1 cellular context compared by ENCODE assay signal in genomic region chr11:125935056-125935455, GRCh38.
TF ChIP-seq lines count a peak whose summit lies in the region.

No MANE protein-coding gene starts in this region.

TF ChIP-seq in H1, 55 proteins besides CTCF, POLR2A, EP300 and RAD21:
- TF ChIP-seq TAF1 (IDR thresholded peaks at IDR 0.05; ENCODE audit: low read depth, low read length) (no peak), CREB1 (IDR thresholded peaks at IDR 0.05) (no peak), CEBPB (IDR thresholded peaks at IDR 0.05; ENCODE audit: low read depth, low read length) (no peak), PHF8 (conservative IDR thresholded peaks at IDR 0.05; ENCODE audit: low read depth, low read length) (no peak), BRCA1 (IDR thresholded peaks at IDR 0.05; ENCODE audit: low read depth, low read length) (no peak), GTF2F1 (IDR thresholded peaks at IDR 0.05; ENCODE audit: borderline replicate concordance, low read depth, low read length) (no peak), YY1 (IDR thresholded peaks at IDR 0.05; ENCODE audit: low read depth, low read length) (no peak), SRF (IDR thresholded peaks at IDR 0.05; ENCODE audit: low read depth, low read length) (no peak), JUN (IDR thresholded peaks at IDR 0.05; ENCODE audit: low read depth, low read length) (no peak), SP4 (IDR thresholded peaks at IDR 0.05; ENCODE audit: low read length) (no peak), NRF1 (IDR thresholded peaks at IDR 0.05; ENCODE audit: low read depth, low read length) (no peak), POU5F1 (IDR thresholded peaks at IDR 0.05; ENCODE audit: low read depth, low read length) (no peak), TBP (IDR thresholded peaks at IDR 0.05; ENCODE audit: low read depth, low read length) (no peak)
- TF ChIP-seq, protein P1, sequence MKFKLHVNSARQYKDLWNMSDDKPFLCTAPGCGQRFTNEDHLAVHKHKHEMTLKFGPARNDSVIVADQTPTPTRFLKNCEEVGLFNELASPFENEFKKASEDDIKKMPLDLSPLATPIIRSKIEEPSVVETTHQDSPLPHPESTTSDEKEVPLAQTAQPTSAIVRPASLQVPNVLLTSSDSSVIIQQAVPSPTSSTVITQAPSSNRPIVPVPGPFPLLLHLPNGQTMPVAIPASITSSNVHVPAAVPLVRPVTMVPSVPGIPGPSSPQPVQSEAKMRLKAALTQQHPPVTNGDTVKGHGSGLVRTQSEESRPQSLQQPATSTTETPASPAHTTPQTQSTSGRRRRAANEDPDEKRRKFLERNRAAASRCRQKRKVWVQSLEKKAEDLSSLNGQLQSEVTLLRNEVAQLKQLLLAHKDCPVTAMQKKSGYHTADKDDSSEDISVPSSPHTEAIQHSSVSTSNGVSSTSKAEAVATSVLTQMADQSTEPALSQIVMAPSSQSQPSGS (IDR thresholded peaks at IDR 0.05; ENCODE audit: low read length): no peak
- TF ChIP-seq, protein P2, sequence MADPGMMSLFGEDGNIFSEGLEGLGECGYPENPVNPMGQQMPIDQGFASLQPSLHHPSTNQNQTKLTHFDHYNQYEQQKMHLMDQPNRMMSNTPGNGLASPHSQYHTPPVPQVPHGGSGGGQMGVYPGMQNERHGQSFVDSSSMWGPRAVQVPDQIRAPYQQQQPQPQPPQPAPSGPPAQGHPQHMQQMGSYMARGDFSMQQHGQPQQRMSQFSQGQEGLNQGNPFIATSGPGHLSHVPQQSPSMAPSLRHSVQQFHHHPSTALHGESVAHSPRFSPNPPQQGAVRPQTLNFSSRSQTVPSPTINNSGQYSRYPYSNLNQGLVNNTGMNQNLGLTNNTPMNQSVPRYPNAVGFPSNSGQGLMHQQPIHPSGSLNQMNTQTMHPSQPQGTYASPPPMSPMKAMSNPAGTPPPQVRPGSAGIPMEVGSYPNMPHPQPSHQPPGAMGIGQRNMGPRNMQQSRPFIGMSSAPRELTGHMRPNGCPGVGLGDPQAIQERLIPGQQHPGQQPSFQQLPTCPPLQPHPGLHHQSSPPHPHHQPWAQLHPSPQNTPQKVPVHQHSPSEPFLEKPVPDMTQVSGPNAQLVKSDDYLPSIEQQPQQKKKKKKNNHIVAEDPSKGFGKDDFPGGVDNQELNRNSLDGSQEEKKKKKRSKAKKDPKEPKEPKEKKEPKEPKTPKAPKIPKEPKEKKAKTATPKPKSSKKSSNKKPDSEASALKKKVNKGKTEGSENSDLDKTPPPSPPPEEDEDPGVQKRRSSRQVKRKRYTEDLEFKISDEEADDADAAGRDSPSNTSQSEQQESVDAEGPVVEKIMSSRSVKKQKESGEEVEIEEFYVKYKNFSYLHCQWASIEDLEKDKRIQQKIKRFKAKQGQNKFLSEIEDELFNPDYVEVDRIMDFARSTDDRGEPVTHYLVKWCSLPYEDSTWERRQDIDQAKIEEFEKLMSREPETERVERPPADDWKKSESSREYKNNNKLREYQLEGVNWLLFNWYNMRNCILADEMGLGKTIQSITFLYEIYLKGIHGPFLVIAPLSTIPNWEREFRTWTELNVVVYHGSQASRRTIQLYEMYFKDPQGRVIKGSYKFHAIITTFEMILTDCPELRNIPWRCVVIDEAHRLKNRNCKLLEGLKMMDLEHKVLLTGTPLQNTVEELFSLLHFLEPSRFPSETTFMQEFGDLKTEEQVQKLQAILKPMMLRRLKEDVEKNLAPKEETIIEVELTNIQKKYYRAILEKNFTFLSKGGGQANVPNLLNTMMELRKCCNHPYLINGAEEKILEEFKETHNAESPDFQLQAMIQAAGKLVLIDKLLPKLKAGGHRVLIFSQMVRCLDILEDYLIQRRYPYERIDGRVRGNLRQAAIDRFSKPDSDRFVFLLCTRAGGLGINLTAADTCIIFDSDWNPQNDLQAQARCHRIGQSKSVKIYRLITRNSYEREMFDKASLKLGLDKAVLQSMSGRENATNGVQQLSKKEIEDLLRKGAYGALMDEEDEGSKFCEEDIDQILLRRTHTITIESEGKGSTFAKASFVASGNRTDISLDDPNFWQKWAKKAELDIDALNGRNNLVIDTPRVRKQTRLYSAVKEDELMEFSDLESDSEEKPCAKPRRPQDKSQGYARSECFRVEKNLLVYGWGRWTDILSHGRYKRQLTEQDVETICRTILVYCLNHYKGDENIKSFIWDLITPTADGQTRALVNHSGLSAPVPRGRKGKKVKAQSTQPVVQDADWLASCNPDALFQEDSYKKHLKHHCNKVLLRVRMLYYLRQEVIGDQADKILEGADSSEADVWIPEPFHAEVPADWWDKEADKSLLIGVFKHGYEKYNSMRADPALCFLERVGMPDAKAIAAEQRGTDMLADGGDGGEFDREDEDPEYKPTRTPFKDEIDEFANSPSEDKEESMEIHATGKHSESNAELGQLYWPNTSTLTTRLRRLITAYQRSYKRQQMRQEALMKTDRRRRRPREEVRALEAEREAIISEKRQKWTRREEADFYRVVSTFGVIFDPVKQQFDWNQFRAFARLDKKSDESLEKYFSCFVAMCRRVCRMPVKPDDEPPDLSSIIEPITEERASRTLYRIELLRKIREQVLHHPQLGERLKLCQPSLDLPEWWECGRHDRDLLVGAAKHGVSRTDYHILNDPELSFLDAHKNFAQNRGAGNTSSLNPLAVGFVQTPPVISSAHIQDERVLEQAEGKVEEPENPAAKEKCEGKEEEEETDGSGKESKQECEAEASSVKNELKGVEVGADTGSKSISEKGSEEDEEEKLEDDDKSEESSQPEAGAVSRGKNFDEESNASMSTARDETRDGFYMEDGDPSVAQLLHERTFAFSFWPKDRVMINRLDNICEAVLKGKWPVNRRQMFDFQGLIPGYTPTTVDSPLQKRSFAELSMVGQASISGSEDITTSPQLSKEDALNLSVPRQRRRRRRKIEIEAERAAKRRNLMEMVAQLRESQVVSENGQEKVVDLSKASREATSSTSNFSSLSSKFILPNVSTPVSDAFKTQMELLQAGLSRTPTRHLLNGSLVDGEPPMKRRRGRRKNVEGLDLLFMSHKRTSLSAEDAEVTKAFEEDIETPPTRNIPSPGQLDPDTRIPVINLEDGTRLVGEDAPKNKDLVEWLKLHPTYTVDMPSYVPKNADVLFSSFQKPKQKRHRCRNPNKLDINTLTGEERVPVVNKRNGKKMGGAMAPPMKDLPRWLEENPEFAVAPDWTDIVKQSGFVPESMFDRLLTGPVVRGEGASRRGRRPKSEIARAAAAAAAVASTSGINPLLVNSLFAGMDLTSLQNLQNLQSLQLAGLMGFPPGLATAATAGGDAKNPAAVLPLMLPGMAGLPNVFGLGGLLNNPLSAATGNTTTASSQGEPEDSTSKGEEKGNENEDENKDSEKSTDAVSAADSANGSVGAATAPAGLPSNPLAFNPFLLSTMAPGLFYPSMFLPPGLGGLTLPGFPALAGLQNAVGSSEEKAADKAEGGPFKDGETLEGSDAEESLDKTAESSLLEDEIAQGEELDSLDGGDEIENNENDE (IDR thresholded peaks at IDR 0.05; ENCODE audit: insufficient replicate concordance, low read length): no peak
